8 cellular contexts compared by ENCODE assay signal in the genomic region with DNA sequence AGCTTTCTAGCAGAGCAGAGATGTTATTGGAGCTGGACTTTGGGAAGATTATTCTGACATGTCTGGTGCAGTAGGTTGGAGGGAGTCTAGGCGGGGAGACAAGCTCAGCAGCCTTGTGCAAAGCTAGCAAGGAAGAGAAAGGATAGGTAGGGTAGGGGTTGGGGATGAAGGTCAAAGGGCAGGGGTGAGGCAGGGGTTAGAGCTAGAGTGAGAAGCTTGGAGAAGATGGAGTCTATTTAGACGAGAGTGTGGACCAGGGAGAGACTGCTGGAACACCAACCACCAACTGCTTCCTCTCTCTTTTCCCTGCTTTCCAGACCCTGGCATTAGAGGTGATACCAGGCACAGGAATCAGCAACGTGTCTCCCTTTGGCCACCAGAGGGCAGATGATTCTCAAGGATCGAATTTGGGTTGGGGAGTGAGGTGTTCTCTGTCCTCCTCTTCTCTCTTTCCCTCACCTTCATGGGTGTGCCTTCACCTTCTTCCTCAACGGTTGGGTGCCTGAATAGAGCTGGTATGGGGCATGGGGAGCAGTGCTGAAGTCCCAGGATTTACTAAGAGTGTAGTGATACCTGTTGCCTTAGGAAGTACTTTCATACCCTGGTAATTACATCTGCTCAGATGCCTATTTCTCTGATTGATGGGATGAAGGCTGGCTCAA. TPM values are rescaled to one million over a fixed set of nuclear protein-coding genes. Genes with fewer than 3 reads are reported as not detected.
DNase-seq lines count a peak whose midpoint lies in the region; ATAC-seq and TF ChIP-seq lines count a peak whose summit lies in the region.

No MANE protein-coding gene starts in this region.

- H3K4me1 ChIP-seq in MM.1S (ENCODE audit: low read length) = peaks cover 24% of the 10 kb centered on the region
- peaks cover 14% of the 10 kb centered on the region for H3K4me1 ChIP-seq in RWPE2 (ENCODE audit: insufficient read depth, poor library complexity, severe bottlenecking)
- H3K4me1 ChIP-seq in neuronal stem cell (ENCODE audit: control insufficient read depth in 2 of 2, insufficient read depth in 1 of 2, low read depth in 1 of 2, low read length in 2 of 2) = peaks cover 16 to 26% of the 10 kb centered on the region in 2 donors

- no peak overlapping the region for H2BK5ac ChIP-seq in neuronal stem cell (ENCODE audit: low read length)

- no peak overlapping the region for H3K4me3 ChIP-seq in MM.1S (ENCODE audit: low read length)
- H3K4me3 ChIP-seq in RWPE2 (ENCODE audit: severe bottlenecking) = no peak overlapping the region
- H3K4me3 ChIP-seq in fibroblast of the aortic adventitia (ENCODE audit: low read depth, low read length) = no peak overlapping the region
- no peak overlapping the region for H3K4me3 ChIP-seq in neuronal stem cell (ENCODE audit: low read length in 2 of 2)

- H3K79me2 ChIP-seq in MM.1S (ENCODE audit: low read length) = peaks cover 30% of the 10 kb centered on the region

- no peak overlapping the region for H4K91ac ChIP-seq in neuronal stem cell (ENCODE audit: low read depth, low read length, poor library complexity)

- H3F3A ChIP-seq in MM.1S (ENCODE audit: insufficient read depth, low read length) = peaks cover 12% of the 10 kb centered on the region

- peak overlapping the region; percentile 93; the same call in 1 of the 2 replicates for H3K4me2 ChIP-seq in MM.1S (ENCODE audit: low read depth, low read length)
- no peak overlapping the region for H3K4me2 ChIP-seq in neuronal stem cell (ENCODE audit: insufficient read depth, low read length, poor library complexity, severe bottlenecking)

- no CpG with 5 or more reads among the region's 5 CpGs for WGBS in neuronal stem cell (ENCODE audit: extremely low coverage in 2 of 2, insufficient read length in 2 of 2, insufficient replicate concordance in 1 of 2), 2 donors

- no peaks in the 10 kb centered on the region for H3K27me3 ChIP-seq in MM.1S (replicated peaks; ENCODE audit: insufficient read depth, low read length)
- no peaks in the 10 kb centered on the region for H3K27me3 ChIP-seq in RWPE2 (ENCODE audit: insufficient read depth, poor library complexity, severe bottlenecking)
- H3K27me3 ChIP-seq in neuronal stem cell (ENCODE audit: control insufficient read depth in 3 of 3, insufficient read depth in 3 of 3, low read depth in 1 of 3, low read length in 3 of 3) = no peaks in the 10 kb centered on the region

- H2AK5ac ChIP-seq in neuronal stem cell (ENCODE audit: low read depth, low read length) = no peak overlapping the region

- H3K27ac ChIP-seq in MM.1S (ENCODE audit: low read length) = peak overlapping the region; percentile 43; the same call in 1 of the 2 replicates
- peak overlapping the region; percentile 64 for H3K27ac ChIP-seq in RWPE2 (ENCODE audit: poor library complexity, severe bottlenecking)
- H3K27ac ChIP-seq in neuronal stem cell (replicated peaks; ENCODE audit: low read length) = no peak overlapping the region
- peak overlapping the region; percentile 24 for H3K27ac ChIP-seq in substantia nigra (ENCODE audit: low read depth, low read length, poor library complexity, severe bottlenecking)

- H2BK120ac ChIP-seq in neuronal stem cell (ENCODE audit: low read depth, low read length) = peak overlapping the region; percentile 35

- no peak overlapping the region for H3K4ac ChIP-seq in neuronal stem cell (ENCODE audit: low read length)

- H3K18ac ChIP-seq in neuronal stem cell (ENCODE audit: low read length) = peak overlapping the region; percentile 12

- H3K9me3 ChIP-seq in MM.1S (replicated peaks; ENCODE audit: insufficient read depth, low read length) (no peaks in the 10 kb centered on the region), RWPE2 (ENCODE audit: severe bottlenecking) (no peaks in the 10 kb centered on the region), neuronal stem cell (replicated peaks in 1 of 2; ENCODE audit: control insufficient read depth in 2 of 2, insufficient read depth in 1 of 2, low read depth in 1 of 2, low read length in 2 of 2) (no peaks in the 10 kb centered on the region)

- TF ChIP-seq CTCF in MM.1S (IDR thresholded peaks at IDR 0.05; ENCODE audit: low read length) (peak; percentile 81), RWPE2 (IDR thresholded peaks at IDR 0.05; ENCODE audit: poor library complexity, severe bottlenecking) (peak; percentile 87), fibroblast of the aortic adventitia (IDR thresholded peaks at IDR 0.05; ENCODE audit: insufficient read depth, low read length) (peak; percentile 85)

- no peak overlapping the region for H4K8ac ChIP-seq in neuronal stem cell (ENCODE audit: low read depth, low read length)

- ATAC-seq in RWPE2 (ENCODE audit: low read depth) (peak; percentile 32; the same call in 2 of the 3 replicates), HG03354 (IDR thresholded peaks at IDR 0.05; ENCODE audit: poor library complexity, severe bottlenecking, unreplicated experiment) (no peak)

- 0 out of 2 replicates have a peak, but pooled peaks cover 5% of the 10 kb centered on the region for H4K20me1 ChIP-seq in MM.1S (ENCODE audit: insufficient read depth, low read length)

- no peak overlapping the region for H3K9ac ChIP-seq in MM.1S (ENCODE audit: low read length)
- H3K9ac ChIP-seq in neuronal stem cell (ENCODE audit: low read depth, low read length, poor library complexity) = no peak overlapping the region

- peak overlapping the region; percentile 83 for H2AFZ ChIP-seq in MM.1S (ENCODE audit: low read length)
- H2AFZ ChIP-seq in neuronal stem cell (ENCODE audit: low read length) = no peak overlapping the region

- 0 out of 2 replicates have a peak, but pooled peaks cover 2% of the 10 kb centered on the region for H3K36me3 ChIP-seq in MM.1S (replicated peaks; ENCODE audit: insufficient read depth, low read length)
- H3K36me3 ChIP-seq in RWPE2 (ENCODE audit: low read depth) = peaks cover 4% of the 10 kb centered on the region; the same call in 1 of the 2 replicates
- H3K36me3 ChIP-seq in neuronal stem cell (replicated peaks in 1 of 2; ENCODE audit: control insufficient read depth in 2 of 2, insufficient read depth in 2 of 2, low read length in 2 of 2) = peaks cover 0 to 8% of the 10 kb centered on the region in 2 donors

- no peak overlapping the region for H2BK12ac ChIP-seq in neuronal stem cell (ENCODE audit: low read length)

- DNase-seq in DMS114 treated with DMSO at 0.1 percent for 48 hours (lab: John Stamatoyannopoulos, UW; ENCODE audit: unreplicated experiment) (peak; percentile 70), MM.1S (peak; percentile 80), RWPE2 (ENCODE audit: low spot score) (no peak), fibroblast of the aortic adventitia (ENCODE audit: low read depth) (peak; percentile 80), neuronal stem cell (ENCODE audit: low spot score) (peak; percentile 76), substantia nigra (lab: John Stamatoyannopoulos, UW) (peak in 41 of 49 donors; percentile 11 to 76 (median 57))
- DNase-seq in activated T-helper 9 cell treated with anti-CD3 and anti-CD28 coated beads, Interleukin-2, amount 50 U/mL, for 16 hours (ENCODE audit: low read depth) = peak; percentile 58

- peaks cover 2% of the 10 kb centered on the region for H3K79me1 ChIP-seq in neuronal stem cell (ENCODE audit: low read depth, low read length)

- H3K9me2 ChIP-seq in MM.1S (replicated peaks; ENCODE audit: insufficient read depth, low read length) = no peaks in the 10 kb centered on the region

- no peak overlapping the region for H3K14ac ChIP-seq in neuronal stem cell (ENCODE audit: low read length)

- no peak overlapping the region for H2BK15ac ChIP-seq in neuronal stem cell (ENCODE audit: low read length)

- no peak overlapping the region for H3K23ac ChIP-seq in neuronal stem cell (ENCODE audit: low read depth, low read length, poor library complexity)

RNA-seq across cellular contexts. Expression of a gene that starts 1.8 kb away (rescaled TPM):
- 11.4 and 12.7 TPM in 2 replicates for total RNA-seq in fibroblast of the aortic adventitia (ENCODE audit: low replicate concordance)
- polyA plus RNA-seq in neuronal stem cell (2013, experiment 1 of 2) = 29.7 TPM
- 29.6 TPM for polyA plus RNA-seq in neuronal stem cell (2013, experiment 2 of 2)

RNA-seq across cellular contexts. Expression of a gene that starts 23.9 kb away (rescaled TPM):
- total RNA-seq in fibroblast of the aortic adventitia (ENCODE audit: low replicate concordance) = 6.7 and 10.1 TPM in 2 replicates
- 75.8 TPM for polyA plus RNA-seq in neuronal stem cell (2013, experiment 1 of 2)
- 74.3 TPM for polyA plus RNA-seq in neuronal stem cell (2013, experiment 2 of 2)
